In the genomic region with DNA sequence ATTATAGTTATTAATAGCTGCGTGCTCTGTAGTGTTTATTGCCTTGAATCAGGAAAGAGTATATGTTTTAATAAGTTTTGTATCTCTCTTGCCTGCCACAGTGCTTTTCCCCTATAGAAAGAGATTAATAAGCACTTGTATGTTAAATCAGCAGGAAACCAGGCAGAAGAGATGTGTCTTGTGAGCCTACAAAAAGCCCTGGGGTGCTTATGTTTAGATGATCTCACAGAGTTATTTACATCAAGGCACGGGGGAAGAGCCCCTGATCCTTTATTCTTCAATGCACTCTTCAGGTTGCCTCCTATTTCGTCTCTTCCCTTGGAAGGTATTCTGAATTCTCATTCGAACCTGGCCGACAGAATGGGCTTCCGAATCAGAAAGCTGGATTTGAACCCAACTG, we compare ENCODE assay signal across 18 cellular contexts.
DNase-seq lines count a peak whose midpoint lies in the region; ATAC-seq and TF ChIP-seq lines count a peak whose summit lies in the region.
"Had no signal": no experiment of that assay in that cellular context is flagged by ENCODE, and none has a peak within 500 bp of the region (broad histone marks: within the 10 kb centered on the region; RNA-seq: fewer than 3 reads in every experiment).

No MANE protein-coding gene starts in this region.

- H3K9me3 ChIP-seq in CD4-positive, alpha-beta T cell (ENCODE audit: control insufficient read depth, low read length), result no peaks in the 10 kb centered on the region

- H3K27ac ChIP-seq in ACC112 (ENCODE audit: low read depth, low read length), result peak overlapping the region; percentile 2; the same call in 1 of the 2 replicates
- no peak overlapping the region for H3K27ac ChIP-seq in CD4-positive, alpha-beta T cell (ENCODE audit: low read depth, low read length)
- H3K27ac ChIP-seq: GM23248 had no signal

- intact Hi-C loops in CD4-positive, alpha-beta T cell (cut with DNase I, micrococcal nuclease), result no loop called here

- no peaks in the 10 kb centered on the region for H3K36me3 ChIP-seq in ACC112 (ENCODE audit: insufficient read depth, low read length)

- CTCF ChIA-PET in CD4-positive, alpha-beta T cell (lab: Charles Lee), result no interaction called here
- CTCF ChIA-PET in WTC11 (lab: Charles Lee), result interaction anchor here (1.1 to 1.3 kb wide), 2 partner anchors 105 to 183 kb away, joined by 3 to 5 read pairs; partner anchors contain the start of gene MAML2

- no peaks in the 10 kb centered on the region for H3K9me3 Mint-ChIP-seq in CD4-positive, alpha-beta T cell
- H3K9me3 Mint-ChIP-seq in WTC11 (no peaks in the 10 kb centered on the region), nephron (no peaks in the 10 kb centered on the region), glutamatergic neuron (ENCODE audit: unreplicated experiment) (no peaks in the 10 kb centered on the region)

- H3K36me3 Mint-ChIP-seq in CD4-positive, alpha-beta T cell (ENCODE audit: low read depth), result peaks cover 22% of the 10 kb centered on the region
- no peaks in the 10 kb centered on the region for H3K36me3 Mint-ChIP-seq in WTC11
- H3K36me3 Mint-ChIP-seq in nephron (ENCODE audit: low read depth), result no peaks in the 10 kb centered on the region
- H3K36me3 Mint-ChIP-seq in glutamatergic neuron (ENCODE audit: unreplicated experiment), result no peaks in the 10 kb centered on the region

- H3K79me2 ChIP-seq in ACC112 (ENCODE audit: control insufficient read depth, insufficient read depth, low read length, unreplicated experiment), result peaks cover 42% of the 10 kb centered on the region

- peak overlapping the region; percentile 29 for H3K27ac Mint-ChIP-seq in CD4-positive, alpha-beta T cell
- H3K27ac Mint-ChIP-seq in WTC11 (peak overlapping the region; percentile 57; the same call in 1 of the 2 replicates), nephron (peak overlapping the region; percentile 19 to 92 (median 37)), glutamatergic neuron (ENCODE audit: unreplicated experiment) (no peak overlapping the region)

- H2AFZ ChIP-seq in ACC112 (ENCODE audit: low read length, unreplicated experiment), result no peak overlapping the region
- H2AFZ ChIP-seq: GM23248 had no signal

- peaks cover 67% of the 10 kb centered on the region for H3K4me1 ChIP-seq in ACC112 (ENCODE audit: control insufficient read depth, insufficient read depth, low read length, unreplicated experiment)

- H3K27me3 ChIP-seq in ACC112 (ENCODE audit: insufficient read depth, low read length), result no peaks in the 10 kb centered on the region
- H3K27me3 ChIP-seq in CD4-positive, alpha-beta T cell (ENCODE audit: control insufficient read depth, insufficient read depth, low read length), result no peaks in the 10 kb centered on the region

- no peak for ATAC-seq in CD4-positive, alpha-beta T cell (ENCODE audit: poor library complexity)
- ATAC-seq in WTC11, result no peak
- ATAC-seq in GM19455 (IDR thresholded peaks at IDR 0.05; ENCODE audit: unreplicated experiment), result no peak
- ATAC-seq in GM18520 (IDR thresholded peaks at IDR 0.05; ENCODE audit: unreplicated experiment), result no peak
- ATAC-seq: GM12878, HCT116 had no signal

- peaks cover 79% of the 10 kb centered on the region for H3K4me1 Mint-ChIP-seq in CD4-positive, alpha-beta T cell (ENCODE audit: low read depth)
- peaks cover 55% of the 10 kb centered on the region for H3K4me1 Mint-ChIP-seq in WTC11
- H3K4me1 Mint-ChIP-seq in nephron, result peaks cover 68% of the 10 kb centered on the region
- H3K4me1 Mint-ChIP-seq in glutamatergic neuron (ENCODE audit: low read depth, unreplicated experiment), result peaks cover 16% of the 10 kb centered on the region

- no peak overlapping the region for H3K4me3 Mint-ChIP-seq in CD4-positive, alpha-beta T cell
- H3K4me3 Mint-ChIP-seq in WTC11 (no peak overlapping the region), nephron (no peak overlapping the region), glutamatergic neuron (ENCODE audit: unreplicated experiment) (no peak overlapping the region)

- no peak overlapping the region for H3K4me3 ChIP-seq in ACC112 (ENCODE audit: low read depth, low read length)
- H3K4me3 ChIP-seq: GM12878, GM23248 had no signal

- no peak for TF ChIP-seq CTCF in CD4-positive, alpha-beta T cell (IDR thresholded peaks at IDR 0.05)
- TF ChIP-seq CTCF in WTC11 (IDR thresholded peaks at IDR 0.05) (no peak), nephron (IDR thresholded peaks at IDR 0.05; ENCODE audit: unreplicated experiment in 3 of 3) (no peak), glutamatergic neuron (IDR thresholded peaks at IDR 0.05; ENCODE audit: partially characterized antibody, unreplicated experiment) (no peak)

- DNase-seq in CD4-positive, alpha-beta T cell, result no peak
- DNase-seq in WTC11 (ENCODE audit: low spot score) (no peak), NCI-H1694 (lab: John Stamatoyannopoulos, UW) (no peak), glutamatergic neuron (no peak)
- DNase-seq: DND-41; GDM1; GM23248; KG1; NCI-H1092 treated with DMSO at 0.1 percent for 48 hours; NCI-H2107; NK-92 treated with Interleukin-12 subunit alpha and Interleukin-12 subunit beta, amount 100 ng/mL, for 24 hours; SIG-M5 had no signal

- POLR2A ChIA-PET in CD4-positive, alpha-beta T cell (lab: Charles Lee), result no interaction called here
- POLR2A ChIA-PET in WTC11 (lab: Charles Lee), result no interaction called here

- H3K27me3 Mint-ChIP-seq in CD4-positive, alpha-beta T cell, result no peaks in the 10 kb centered on the region
- no peaks in the 10 kb centered on the region for H3K27me3 Mint-ChIP-seq in WTC11 (ENCODE audit: low read depth)
- H3K27me3 Mint-ChIP-seq in nephron (ENCODE audit: low read depth), result no peaks in the 10 kb centered on the region
- H3K27me3 Mint-ChIP-seq in glutamatergic neuron (ENCODE audit: unreplicated experiment), result no peaks in the 10 kb centered on the region

TF ChIP-seq in WTC11, 78 proteins besides CTCF, POLR2A, EP300 and RAD21 (continues in another document):
- no peak for TF ChIP-seq ZNF281 (CRISPR knock-in tag; IDR thresholded peaks at IDR 0.05)
- TF ChIP-seq NR2C2 (CRISPR knock-in tag; IDR thresholded peaks at IDR 0.05), result no peak
- TF ChIP-seq ZNF671 (CRISPR knock-in tag; IDR thresholded peaks at IDR 0.05), result no peak
- TF ChIP-seq EMX1 (CRISPR knock-in tag; IDR thresholded peaks at IDR 0.05), result no peak
- no peak for TF ChIP-seq GRHL2 (CRISPR knock-in tag; IDR thresholded peaks at IDR 0.05; ENCODE audit: insufficient replicate concordance, severe bottlenecking)
- TF ChIP-seq CBFB (CRISPR knock-in tag; IDR thresholded peaks at IDR 0.05; ENCODE audit: low read depth), result no peak
- TF ChIP-seq, protein P1, sequence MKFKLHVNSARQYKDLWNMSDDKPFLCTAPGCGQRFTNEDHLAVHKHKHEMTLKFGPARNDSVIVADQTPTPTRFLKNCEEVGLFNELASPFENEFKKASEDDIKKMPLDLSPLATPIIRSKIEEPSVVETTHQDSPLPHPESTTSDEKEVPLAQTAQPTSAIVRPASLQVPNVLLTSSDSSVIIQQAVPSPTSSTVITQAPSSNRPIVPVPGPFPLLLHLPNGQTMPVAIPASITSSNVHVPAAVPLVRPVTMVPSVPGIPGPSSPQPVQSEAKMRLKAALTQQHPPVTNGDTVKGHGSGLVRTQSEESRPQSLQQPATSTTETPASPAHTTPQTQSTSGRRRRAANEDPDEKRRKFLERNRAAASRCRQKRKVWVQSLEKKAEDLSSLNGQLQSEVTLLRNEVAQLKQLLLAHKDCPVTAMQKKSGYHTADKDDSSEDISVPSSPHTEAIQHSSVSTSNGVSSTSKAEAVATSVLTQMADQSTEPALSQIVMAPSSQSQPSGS (CRISPR knock-in tag; IDR thresholded peaks at IDR 0.05; ENCODE audit: borderline replicate concordance, low read depth), result no peak
- TF ChIP-seq TP53 (CRISPR knock-in tag; IDR thresholded peaks at IDR 0.05), result no peak
- no peak for TF ChIP-seq E2F4 (CRISPR knock-in tag; IDR thresholded peaks at IDR 0.05; ENCODE audit: borderline replicate concordance, low read depth)
- no peak for TF ChIP-seq ZBTB21 (CRISPR knock-in tag; IDR thresholded peaks at IDR 0.05; ENCODE audit: borderline replicate concordance)
- TF ChIP-seq FOXK1 (CRISPR knock-in tag; IDR thresholded peaks at IDR 0.05), result no peak
- no peak for TF ChIP-seq ZNF396 (CRISPR knock-in tag; IDR thresholded peaks at IDR 0.05; ENCODE audit: borderline replicate concordance)
